Comparison of ENCODE assay signal across 4 cellular contexts in genomic region chr11:96285985-96286384, GRCh38. TPM values are rescaled to one million over a fixed set of nuclear protein-coding genes. Genes with fewer than 3 reads are reported as not detected.
A peak's percentile ranks its signal among the peaks of the same experiment; 100 is the strongest.
DNase-seq lines count a peak whose midpoint lies in the region; TF ChIP-seq lines count a peak whose summit lies in the region.
"Not testable (repeated sequence)": the region's sequence is repeated elsewhere in the genome, so short reads cannot be mapped to it uniquely, and the experiment has no call there.

No MANE protein-coding gene starts in this region.

- CTCF ChIA-PET in HEK293 (lab: Yijun Ruan, JAX), result not testable (repeated sequence)

- not testable (repeated sequence) for H3K4me1 ChIP-seq in HEK293 (ENCODE audit: control insufficient read depth, insufficient read depth, low read length)

- peak overlapping the region; percentile 76 for H3K27ac Mint-ChIP-seq in activated T-cell treated with anti-CD3 and anti-CD28 coated beads, Interleukin-2, amount 50 U/mL, for 24 hours
- H3K27ac Mint-ChIP-seq in activated naive CD8-positive, alpha-beta T cell treated with anti-CD3 and anti-CD28 coated beads for 36 hours, result peak overlapping the region; percentile 69
- H3K27ac Mint-ChIP-seq in mesothelial cell of epicardium, result peak overlapping the region; percentile 49

- not testable (repeated sequence) for TF ChIP-seq CTCF in HEK293 (tag by site-specific recombination; IDR thresholded peaks at IDR 0.05); mesothelial cell of epicardium (IDR thresholded peaks at IDR 0.05; ENCODE audit: unreplicated experiment)

- H3K9me3 Mint-ChIP-seq in activated T-cell treated with anti-CD3 and anti-CD28 coated beads, Interleukin-2, amount 50 U/mL, for 24 hours; mesothelial cell of epicardium: not testable (repeated sequence)
- H3K9me3 Mint-ChIP-seq in activated naive CD8-positive, alpha-beta T cell treated with anti-CD3 and anti-CD28 coated beads for 36 hours, result peaks cover 17% of the 10 kb centered on the region

- H3K27me3 Mint-ChIP-seq in activated T-cell treated with anti-CD3 and anti-CD28 coated beads, Interleukin-2, amount 50 U/mL, for 24 hours; activated naive CD8-positive, alpha-beta T cell treated with anti-CD3 and anti-CD28 coated beads for 36 hours; mesothelial cell of epicardium (ENCODE audit: low read depth): not testable (repeated sequence)

- POLR2A ChIA-PET in HEK293 (lab: Yijun Ruan, JAX), result interaction anchor here (0.6 kb wide), 1 partner anchor 111 kb away, joined by 3 read pairs; no protein-coding TSS in a partner anchor

- not testable (repeated sequence) for DNase-seq in activated T-cell treated with anti-CD3 and anti-CD28 coated beads, Interleukin-2, amount 50 U/mL, for 24 hours; activated naive CD8-positive, alpha-beta T cell treated with anti-CD3 and anti-CD28 coated beads for 36 hours; mesothelial cell of epicardium (ENCODE audit: low spot score in 2 of 2, unreplicated experiment in 2 of 2)

- H3K4me1 Mint-ChIP-seq in activated T-cell treated with anti-CD3 and anti-CD28 coated beads, Interleukin-2, amount 50 U/mL, for 24 hours (ENCODE audit: low read depth), result peaks cover 91% of the 10 kb centered on the region
- peaks cover 84% of the 10 kb centered on the region for H3K4me1 Mint-ChIP-seq in activated naive CD8-positive, alpha-beta T cell treated with anti-CD3 and anti-CD28 coated beads for 36 hours
- peaks cover 48% of the 10 kb centered on the region for H3K4me1 Mint-ChIP-seq in mesothelial cell of epicardium

- H3K4me3 Mint-ChIP-seq in activated T-cell treated with anti-CD3 and anti-CD28 coated beads, Interleukin-2, amount 50 U/mL, for 24 hours; activated naive CD8-positive, alpha-beta T cell treated with anti-CD3 and anti-CD28 coated beads for 36 hours; mesothelial cell of epicardium: not testable (repeated sequence)

- H3K36me3 ChIP-seq in HEK293 (ENCODE audit: control insufficient read depth in 2 of 2, insufficient read depth in 1 of 2, low read length in 2 of 2), result not testable (repeated sequence)

- peaks cover 58% of the 10 kb centered on the region for H3K36me3 Mint-ChIP-seq in activated T-cell treated with anti-CD3 and anti-CD28 coated beads, Interleukin-2, amount 50 U/mL, for 24 hours (ENCODE audit: low read depth)
- H3K36me3 Mint-ChIP-seq in activated naive CD8-positive, alpha-beta T cell treated with anti-CD3 and anti-CD28 coated beads for 36 hours, result peaks cover 54% of the 10 kb centered on the region
- H3K36me3 Mint-ChIP-seq in mesothelial cell of epicardium, result not testable (repeated sequence)

- H3K4me3 ChIP-seq in HEK293 (ENCODE audit: low read depth, low read length), result not testable (repeated sequence)

- H3K9me3 ChIP-seq in HEK293 (ENCODE audit: control insufficient read depth, insufficient read depth, low read depth, low read length), result not testable (repeated sequence)

- not testable (repeated sequence) for H3K27ac ChIP-seq in HEK293 (ENCODE audit: extremely low read depth, low read depth, low read length)

TF ChIP-seq in HEK293, 187 proteins besides CTCF, POLR2A, EP300 and RAD21:
- peak; percentile 68 for TF ChIP-seq ZNF146 (tag by site-specific recombination; IDR thresholded peaks at IDR 0.05)

RNA-seq across cellular contexts. Expression of gene MAML2, which starts 57.0 kb away (rescaled TPM):
- 10 to 100 TPM; 14.1 to 14.3 TPM for total RNA-seq in activated naive CD8-positive, alpha-beta T cell treated with anti-CD3 and anti-CD28 coated beads for 36 hours
- total RNA-seq in mesothelial cell of epicardium, result 36.4 to 38.4 TPM (median 38.3 TPM) in 3 replicates
